20 cellular contexts compared by ENCODE assay signal in genomic region chr16:23857901-23858300, GRCh38. TPM values are rescaled to one million over a fixed set of nuclear protein-coding genes. Genes with fewer than 3 reads are reported as not detected.
DNase-seq lines count a peak whose midpoint lies in the region; ATAC-seq and TF ChIP-seq lines count a peak whose summit lies in the region.
"Had no signal": no experiment of that assay in that cellular context is flagged by ENCODE, and none has a peak within 500 bp of the region (broad histone marks: within the 10 kb centered on the region; RNA-seq: fewer than 3 reads in every experiment).

No MANE protein-coding gene starts in this region.

- no peaks in the 10 kb centered on the region for H3K9me3 ChIP-seq in hepatocyte (ENCODE audit: low read depth)
- H3K9me3 ChIP-seq: transverse colon had no signal

- ATAC-seq in activated T-cell treated with anti-CD3 and anti-CD28 coated beads, Interleukin-2, amount 50 U/mL, for 72 hours (replicated peaks in 1 of 2), result no peak
- ATAC-seq in activated T-cell treated with anti-CD3 and anti-CD28 coated beads, Interleukin-2, amount 50 U/mL, for 4 hours, result no peak
- ATAC-seq in stimulated activated naive CD8-positive, alpha-beta T cell treated with anti-CD3 and anti-CD28 coated beads, Interleukin-15, amount 100 ng/mL, for 72 hours, result no peak
- no peak for ATAC-seq in HG03571 (IDR thresholded peaks at IDR 0.05; ENCODE audit: unreplicated experiment)
- ATAC-seq in GM18520 (IDR thresholded peaks at IDR 0.05; ENCODE audit: unreplicated experiment), result no peak
- ATAC-seq: activated CD4-positive, CD25-positive, alpha-beta regulatory T cell treated with anti-CD3 and anti-CD28 coated beads, Interleukin-2, amount 50 U/mL, for 24 hours; activated CD8-positive, alpha-beta memory T cell treated with anti-CD3 and anti-CD28 coated beads, Interleukin-2, amount 10 ng/mL, durations not matched to agents 7 days and 5 days had no signal

- no peaks in the 10 kb centered on the region for H3K9me2 ChIP-seq in hepatocyte (replicated peaks; ENCODE audit: insufficient read depth)

- no peaks in the 10 kb centered on the region for H3K4me1 ChIP-seq in hepatocyte (ENCODE audit: insufficient read depth)

- no peaks in the 10 kb centered on the region for H3K36me3 ChIP-seq in hepatocyte (replicated peaks; ENCODE audit: insufficient read depth, low read depth)
- H3K36me3 ChIP-seq: transverse colon had no signal

- peaks cover 10 to 14% of the 10 kb centered on the region in 2 donors for H3K36me3 Mint-ChIP-seq in activated T-cell treated with anti-CD3 and anti-CD28 coated beads, Interleukin-2, amount 50 U/mL, for 72 hours (ENCODE audit: insufficient read depth in 2 of 2)
- peaks cover 4% of the 10 kb centered on the region for H3K36me3 Mint-ChIP-seq in activated T-cell treated with anti-CD3 and anti-CD28 coated beads, Interleukin-2, amount 50 U/mL, for 4 hours (ENCODE audit: insufficient read depth)

- H3K79me2 ChIP-seq in hepatocyte, result no peaks in the 10 kb centered on the region

- H3K4me3 ChIP-seq in NB4 (ENCODE audit: low read depth, low read length) (no peak overlapping the region), hepatocyte (no peak overlapping the region)
- H3K4me3 ChIP-seq: transverse colon had no signal

- peak overlapping the region; percentile 8 to 29 for H3K4me3 Mint-ChIP-seq in activated T-cell treated with anti-CD3 and anti-CD28 coated beads, Interleukin-2, amount 50 U/mL, for 72 hours
- H3K4me3 Mint-ChIP-seq in activated T-cell treated with anti-CD3 and anti-CD28 coated beads, Interleukin-2, amount 50 U/mL, for 4 hours, result no peak overlapping the region
- peak overlapping the region; percentile 2 to 38 for H3K4me3 Mint-ChIP-seq in stimulated activated naive CD8-positive, alpha-beta T cell treated with anti-CD3 and anti-CD28 coated beads, Interleukin-15, amount 100 ng/mL, for 72 hours
- H3K4me3 Mint-ChIP-seq: activated CD8-positive, alpha-beta memory T cell treated with anti-CD3 and anti-CD28 coated beads, Interleukin-2, amount 10 ng/mL, durations not matched to agents 7 days and 5 days had no signal

- TF ChIP-seq CTCF in NB4 (IDR thresholded peaks at IDR 0.05; ENCODE audit: low read depth, low read length), result no peak
- TF ChIP-seq CTCF in hepatocyte (IDR thresholded peaks at IDR 0.05; ENCODE audit: poor library complexity), result no peak

- peak overlapping the region; percentile 46 for H3K4me2 ChIP-seq in hepatocyte

- WGBS in hepatocyte (ENCODE audit: low lambda C conversion rate, missing lambda C conversion rate), result 48% methylated on average over 2 of the region's 2 CpGs

- H3K9me3 Mint-ChIP-seq in activated T-cell treated with anti-CD3 and anti-CD28 coated beads, Interleukin-2, amount 50 U/mL, for 72 hours, result peaks cover 0 to 3% of the 10 kb centered on the region in 2 donors
- H3K9me3 Mint-ChIP-seq in activated T-cell treated with anti-CD3 and anti-CD28 coated beads, Interleukin-2, amount 50 U/mL, for 4 hours, result no peaks in the 10 kb centered on the region
- peaks cover 0 to 8% of the 10 kb centered on the region in 2 donors for H3K9me3 Mint-ChIP-seq in stimulated activated naive CD8-positive, alpha-beta T cell treated with anti-CD3 and anti-CD28 coated beads, Interleukin-15, amount 100 ng/mL, for 72 hours

- H3K27me3 ChIP-seq in hepatocyte, result peaks cover 11% of the 10 kb centered on the region
- H3K27me3 ChIP-seq: transverse colon had no signal

- no peak overlapping the region for H2AFZ ChIP-seq in hepatocyte

- H3K27ac Mint-ChIP-seq in activated T-cell treated with anti-CD3 and anti-CD28 coated beads, Interleukin-2, amount 50 U/mL, for 72 hours, result no peak overlapping the region
- H3K27ac Mint-ChIP-seq in stimulated activated naive CD8-positive, alpha-beta T cell treated with anti-CD3 and anti-CD28 coated beads, Interleukin-15, amount 100 ng/mL, for 72 hours, result no peak overlapping the region
- H3K27ac Mint-ChIP-seq: activated CD8-positive, alpha-beta memory T cell treated with anti-CD3 and anti-CD28 coated beads, Interleukin-2, amount 10 ng/mL, durations not matched to agents 7 days and 5 days had no signal

- no peak for TF ChIP-seq POLR2A in NB4 (IDR thresholded peaks at IDR 0.05; ENCODE audit: extremely low read depth, insufficient read length)

- no peaks in the 10 kb centered on the region for H3K27me3 Mint-ChIP-seq in activated T-cell treated with anti-CD3 and anti-CD28 coated beads, Interleukin-2, amount 50 U/mL, for 72 hours (ENCODE audit: low read depth)
- H3K27me3 Mint-ChIP-seq in activated T-cell treated with anti-CD3 and anti-CD28 coated beads, Interleukin-2, amount 50 U/mL, for 4 hours (ENCODE audit: low read depth), result no peaks in the 10 kb centered on the region
- H3K27me3 Mint-ChIP-seq in stimulated activated naive CD8-positive, alpha-beta T cell treated with anti-CD3 and anti-CD28 coated beads, Interleukin-15, amount 100 ng/mL, for 72 hours, result no peaks in the 10 kb centered on the region
- H3K27me3 Mint-ChIP-seq: activated CD8-positive, alpha-beta memory T cell treated with anti-CD3 and anti-CD28 coated beads, Interleukin-2, amount 10 ng/mL, durations not matched to agents 7 days and 5 days had no signal

- DNase-seq in activated T-cell treated with anti-CD3 and anti-CD28 coated beads, Interleukin-2, amount 50 U/mL, for 72 hours, result no peak
- DNase-seq in activated T-cell treated with anti-CD3 and anti-CD28 coated beads, Interleukin-2, amount 50 U/mL, for 4 hours, result no peak
- DNase-seq in NB4 (ENCODE audit: low read depth), result peak; percentile 40
- no peak for DNase-seq in hepatocyte (ENCODE audit: low spot score)
- DNase-seq in stimulated activated naive CD8-positive, alpha-beta T cell treated with anti-CD3 and anti-CD28 coated beads, Interleukin-15, amount 100 ng/mL, for 72 hours, result no peak
- no peak for DNase-seq in hippocampal formation (lab: John Stamatoyannopoulos, UW)
- DNase-seq: ACHN; activated CD8-positive, alpha-beta memory T cell treated with anti-CD3 and anti-CD28 coated beads, Interleukin-2, amount 10 ng/mL, durations not matched to agents 7 days and 5 days; activated gamma-delta T cell treated with Interleukin-2 at 50 U/mL for 16 hours; EL; NCI-H1105; NCI-H2107; NCI-H526; T-helper 9 cell; transverse colon had no signal

- H4K20me1 ChIP-seq in hepatocyte (ENCODE audit: insufficient read depth, poor library complexity, severe bottlenecking), result no peaks in the 10 kb centered on the region

- no peak overlapping the region for H3K27ac ChIP-seq in hepatocyte

- peaks cover 85% of the 10 kb centered on the region for H3K4me1 Mint-ChIP-seq in activated T-cell treated with anti-CD3 and anti-CD28 coated beads, Interleukin-2, amount 50 U/mL, for 72 hours (ENCODE audit: low read depth)
- peaks cover 87% of the 10 kb centered on the region for H3K4me1 Mint-ChIP-seq in activated T-cell treated with anti-CD3 and anti-CD28 coated beads, Interleukin-2, amount 50 U/mL, for 4 hours (ENCODE audit: low read depth)
- H3K4me1 Mint-ChIP-seq in stimulated activated naive CD8-positive, alpha-beta T cell treated with anti-CD3 and anti-CD28 coated beads, Interleukin-15, amount 100 ng/mL, for 72 hours, result peaks cover 84% of the 10 kb centered on the region

RNA-seq across cellular contexts. Expression of gene PRKCB, which starts 22.1 kb away (rescaled TPM):
- total RNA-seq in activated T-cell treated with anti-CD3 and anti-CD28 coated beads, Interleukin-2, amount 50 U/mL, for 72 hours, result 10 to 100 TPM; 72.1 to 77.0 TPM
- 10 to 100 TPM; 41.4 to 66.8 (median 63.3) TPM for total RNA-seq in activated T-cell treated with anti-CD3 and anti-CD28 coated beads, Interleukin-2, amount 50 U/mL, for 4 hours
- 0.40 and 0.70 TPM in 2 replicates for total RNA-seq in hepatocyte
- polyA plus RNA-seq in hepatocyte, result 0.74 and 0.92 TPM in 2 replicates
- total RNA-seq: mammary epithelial cell, pulmonary artery endothelial cell had no signal
- polyA plus RNA-seq: mammary epithelial cell had no signal

Comparison
In these comparisons a context has a peak if more than half of its experiments do, and no peak if none do; other contexts are left out.
1. RNA of gene PRKCB, which starts 22.1 kb away (total RNA-seq): 72.1 to 77.0 TPM in activated T-cell treated with anti-CD3 and anti-CD28 coated beads, Interleukin-2, amount 50 U/mL, for 72 hours and 41.4 to 66.8 TPM in activated T-cell treated with anti-CD3 and anti-CD28 coated beads, Interleukin-2, amount 50 U/mL, for 4 hours; 0.40 to 0.70 TPM in hepatocyte; every median in the first group is over 10 times any median in the second.